ENCODE assay signal across 10 cellular contexts in the genomic region with DNA sequence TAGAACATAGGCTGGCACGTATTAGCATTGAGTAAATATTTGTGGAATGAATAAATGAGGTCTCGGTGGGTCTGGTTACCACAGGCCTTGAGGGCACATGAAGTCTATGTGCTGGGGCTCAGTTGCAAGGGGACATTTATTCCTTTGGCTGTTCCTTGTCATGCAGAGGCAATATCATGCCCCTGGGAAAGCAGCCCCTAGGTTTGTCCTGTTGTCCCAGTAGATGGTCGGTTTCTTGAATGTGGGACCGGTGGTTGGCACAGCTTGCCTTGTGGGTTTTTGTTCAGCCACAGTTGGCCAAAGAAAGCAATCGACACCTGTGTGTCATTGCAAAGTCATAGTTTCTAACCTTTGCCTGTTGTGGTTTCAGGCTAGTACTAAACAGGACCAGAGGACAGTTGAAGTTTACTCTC. TPM values are rescaled to one million over a fixed set of nuclear protein-coding genes. Genes with fewer than 3 reads are reported as not detected.
DNase-seq lines count a peak whose midpoint lies in the region; ATAC-seq lines count a peak whose summit lies in the region.
"Had no signal": no experiment of that assay in that cellular context is flagged by ENCODE, and none has a peak within 500 bp of the region (broad histone marks: within the 10 kb centered on the region; RNA-seq: fewer than 3 reads in every experiment).

No MANE protein-coding gene starts in this region.

- intact Hi-C loops in dendritic cell treated with granulocyte-macrophage colony-stimulating factor and Interleukin-4, amounts not matched to agents 40 ng/mL and 50 ng/mL, for 4 days (cut with micrococcal nuclease) = no loop called here

- H3K36me3 ChIP-seq in H7 (replicated peaks; ENCODE audit: control insufficient read depth, insufficient read depth, low read length) = no peaks in the 10 kb centered on the region

- H3K27me3 ChIP-seq in H7 (ENCODE audit: control insufficient read depth, insufficient read depth, low read length) = no peaks in the 10 kb centered on the region

- peak overlapping the region; percentile 51 for H3K27ac Mint-ChIP-seq in dendritic cell treated with granulocyte-macrophage colony-stimulating factor and Interleukin-4, amounts not matched to agents 40 ng/mL and 50 ng/mL, for 4 days

- no peaks in the 10 kb centered on the region for H3K9me3 Mint-ChIP-seq in dendritic cell treated with granulocyte-macrophage colony-stimulating factor and Interleukin-4, amounts not matched to agents 40 ng/mL and 50 ng/mL, for 4 days

- H3K4me3 Mint-ChIP-seq in dendritic cell treated with granulocyte-macrophage colony-stimulating factor and Interleukin-4, amounts not matched to agents 40 ng/mL and 50 ng/mL, for 4 days = no peak overlapping the region

- H3K4me3 ChIP-seq in H7 (ENCODE audit: insufficient read depth, low read depth, low read length) = no peak overlapping the region

- H3K27me3 Mint-ChIP-seq in dendritic cell treated with granulocyte-macrophage colony-stimulating factor and Interleukin-4, amounts not matched to agents 40 ng/mL and 50 ng/mL, for 4 days = no peaks in the 10 kb centered on the region

- peaks cover 46% of the 10 kb centered on the region for H3K36me3 Mint-ChIP-seq in dendritic cell treated with granulocyte-macrophage colony-stimulating factor and Interleukin-4, amounts not matched to agents 40 ng/mL and 50 ng/mL, for 4 days (ENCODE audit: low read depth)

- peaks cover 44% of the 10 kb centered on the region for H3K4me1 Mint-ChIP-seq in dendritic cell treated with granulocyte-macrophage colony-stimulating factor and Interleukin-4, amounts not matched to agents 40 ng/mL and 50 ng/mL, for 4 days (ENCODE audit: low read depth)

- ATAC-seq in GM18873 (IDR thresholded peaks at IDR 0.05; ENCODE audit: low FRiP score, unreplicated experiment) = peak; percentile 88
- peak; percentile 91 for ATAC-seq in GM21717 (IDR thresholded peaks at IDR 0.05; ENCODE audit: unreplicated experiment)
- peak; percentile 80 for ATAC-seq in HG03460 (IDR thresholded peaks at IDR 0.05; ENCODE audit: unreplicated experiment)

- DNase-seq in H7 (no peak), SIG-M5 (lab: John Stamatoyannopoulos, UW) (no peak), hepatic stellate cell (ENCODE audit: low spot score) (no peak), amniotic stem cell (lab: John Stamatoyannopoulos, UW) (no peak)
- DNase-seq: activated naive CD4-positive, alpha-beta T cell had no signal

RNA-seq across cellular contexts. Expression of a gene that starts 24.7 kb away (rescaled TPM):
- not detected in 2 replicates for total RNA-seq in H7 (2014; rRNA removed; shearing (Covaris generic))
- total RNA-seq: SK-MEL-5 had no signal
